8 cellular contexts compared by ENCODE assay signal in the genomic region with DNA sequence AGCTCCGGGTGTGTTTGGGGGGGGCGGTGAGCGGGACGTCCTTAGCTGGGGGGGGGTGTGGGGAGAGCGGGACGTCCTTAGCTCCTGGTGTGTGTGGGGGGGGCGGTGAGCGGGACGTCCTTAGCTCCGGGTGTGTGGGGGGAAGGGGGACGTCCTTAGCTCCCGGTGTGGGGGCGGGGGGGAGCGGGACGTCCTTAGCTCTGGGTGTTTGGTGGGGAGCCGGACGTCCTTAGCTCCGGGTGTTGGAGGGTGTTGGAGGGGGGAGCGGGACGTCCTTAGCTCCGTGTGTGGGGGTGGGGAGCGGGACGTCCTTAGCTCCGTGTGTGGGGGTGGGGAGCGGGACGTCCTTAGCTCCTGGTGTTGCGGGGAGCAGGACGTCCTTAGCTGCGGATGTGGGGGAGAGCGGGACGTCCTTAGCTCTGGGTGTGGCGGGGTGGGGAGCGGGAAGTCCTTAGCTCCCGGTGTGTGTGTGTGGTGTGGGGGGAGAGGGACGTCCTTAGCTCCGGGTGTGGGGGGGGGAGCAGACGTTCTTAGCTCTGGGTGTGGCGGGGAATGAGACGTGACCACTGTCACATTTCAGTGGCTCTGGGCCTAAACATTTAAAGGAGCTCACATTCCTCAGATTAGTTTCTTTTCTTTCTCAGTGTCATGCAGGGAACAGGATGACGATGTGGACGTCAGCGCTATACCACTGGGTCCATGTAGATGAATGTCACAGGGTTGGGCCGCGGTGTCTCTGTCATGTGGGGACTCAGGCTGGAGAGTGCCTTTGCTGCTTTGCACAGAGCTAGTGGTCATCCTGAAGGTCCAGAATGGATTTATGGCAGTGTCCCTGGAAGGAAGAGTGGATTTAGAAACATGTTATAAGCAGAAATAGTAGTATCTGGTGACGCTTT. TPM values are rescaled to one million over a fixed set of nuclear protein-coding genes. Genes with fewer than 3 reads are reported as not detected.
DNase-seq lines count a peak whose midpoint lies in the region; ATAC-seq and TF ChIP-seq lines count a peak whose summit lies in the region.

No MANE protein-coding gene starts in this region.

- TF ChIP-seq CTCF in astrocyte of the cerebellum (IDR thresholded peaks at IDR 0.05; ENCODE audit: low read depth, low read length, missing control alignments) (no peak), retinal pigment epithelial cell (conservative IDR thresholded peaks at IDR 0.05; ENCODE audit: low read depth, low read length) (no peak)

- H3K9me3 ChIP-seq in right cardiac atrium (ENCODE audit: control insufficient read depth, low read length), result no peaks in the 10 kb centered on the region

- WGBS in right cardiac atrium, result 9% methylated on average over 45 of the region's 45 CpGs

- peak overlapping the region; percentile 98 for H3K27ac ChIP-seq in right cardiac atrium (ENCODE audit: low read length)

- in situ Hi-C loops in astrocyte of the cerebellum (cut with HindIII; ENCODE audit: low sequenced_read_pairs), result no loop called here

- peaks cover 8% of the 10 kb centered on the region for H3K4me1 ChIP-seq in right cardiac atrium (ENCODE audit: control insufficient read depth, insufficient read depth, low read length)

- DNase-seq in SIG-M5 treated with dmso at 0.1 percent for 504 hours (lab: John Stamatoyannopoulos, UW; ENCODE audit: unreplicated experiment) (peak; percentile 18), SIG-M5 (lab: John Stamatoyannopoulos, UW) (no peak), RPMI8226 (peak; percentile 37), astrocyte of the cerebellum (ENCODE audit: low read depth) (no peak), right cardiac atrium (peak; percentile 89 to 93 (median 93)), retinal pigment epithelial cell (ENCODE audit: low read depth) (peak; percentile 19), SHP77 (lab: John Stamatoyannopoulos, UW) (no peak)

- no peaks in the 10 kb centered on the region for H3K27me3 ChIP-seq in right cardiac atrium (ENCODE audit: control insufficient read depth, insufficient read depth)

- peak; percentile 40 for ATAC-seq in HG03139 (IDR thresholded peaks at IDR 0.05; ENCODE audit: unreplicated experiment)
- ATAC-seq in right cardiac atrium, result peak; percentile 91 to 95

- intact Hi-C loops in right cardiac atrium (cut with DNase I), result no loop called here

- H3K4me3 ChIP-seq in astrocyte of the cerebellum (ENCODE audit: low read depth, low read length) (peak overlapping the region; percentile 42), right cardiac atrium (ENCODE audit: low read length) (peak overlapping the region; percentile 58), retinal pigment epithelial cell (ENCODE audit: low read length) (peak overlapping the region; percentile 59)

RNA-seq across cellular contexts. Expression of gene DYNC2I1, which starts 7.5 kb away (rescaled TPM):
- 10 to 100 TPM; 25.4 to 32.1 (median 28.6) TPM for total RNA-seq in right cardiac atrium
- polyA plus RNA-seq in right cardiac atrium, result 28.7 TPM

RNA-seq across cellular contexts. Expression of gene ESYT2, which starts 34.5 kb away (rescaled TPM):
- total RNA-seq in right cardiac atrium, result 10 to 100 TPM; 48.2 to 84.7 (median 54.6) TPM
- polyA plus RNA-seq in right cardiac atrium, result 29.0 TPM

Comparison
In these comparisons a context has a peak if more than half of its experiments do, and no peak if none do; other contexts are left out.
1. DNase-seq: peak in SIG-M5 treated with dmso at 0.1 percent for 504 hours (single experiment), RPMI8226 (single experiment), right cardiac atrium (3 of 3) and retinal pigment epithelial cell (single experiment); none in SIG-M5 (single experiment), astrocyte of the cerebellum (single experiment) and SHP77 (0 of 2).
2. Peak in every context shown above with its lines, with median percentiles within 50 percentile points of each other: H3K4me3 ChIP-seq.